ENCODE assay signal across 18 cellular contexts in genomic region chr1:48048064-48048463, GRCh38. TPM values are rescaled to one million over a fixed set of nuclear protein-coding genes. Genes with fewer than 3 reads are reported as not detected.
DNase-seq lines count a peak whose midpoint lies in the region; TF ChIP-seq lines count a peak whose summit lies in the region.
"Had no signal": no experiment of that assay in that cellular context is flagged by ENCODE, and none has a peak within 500 bp of the region (broad histone marks: within the 10 kb centered on the region; RNA-seq: fewer than 3 reads in every experiment).

No MANE protein-coding gene starts in this region.

- no peaks in the 10 kb centered on the region for H3K27me3 ChIP-seq in Caco-2 (replicated peaks; ENCODE audit: control insufficient read depth, insufficient read depth, low read length)
- H3K27me3 ChIP-seq: cardiac muscle cell, transverse colon had no signal

- no peak overlapping the region for H3K27ac Mint-ChIP-seq in Caco-2 (ENCODE audit: unreplicated experiment)
- H3K27ac Mint-ChIP-seq: activated CD4-positive, alpha-beta T cell treated with anti-CD3 and anti-CD28 coated beads, Interleukin-2, amount 10 ng/mL, durations not matched to agents 24 days and 14 days; activated T-helper 2 cell treated with anti-CD3 and anti-CD28 coated beads, Interferon-gamma antibody, Interleukin-2, Interleukin-4, amounts not matched to agents 10 μg/mL and 5 μg/mL and 100 μg/mL, durations not matched to agents 14 hours and 24 hours and 36 hours had no signal

- H3K9me3 Mint-ChIP-seq in Caco-2 (ENCODE audit: unreplicated experiment): peaks cover 8% of the 10 kb centered on the region
- H3K9me3 Mint-ChIP-seq: activated CD4-positive, alpha-beta T cell treated with anti-CD3 and anti-CD28 coated beads, Interleukin-2, amount 10 ng/mL, durations not matched to agents 24 days and 14 days; activated T-helper 2 cell treated with anti-CD3 and anti-CD28 coated beads, Interferon-gamma antibody, Interleukin-2, Interleukin-4, amounts not matched to agents 10 μg/mL and 5 μg/mL and 100 μg/mL, durations not matched to agents 14 hours and 24 hours and 36 hours had no signal

- H3K27ac ChIP-seq in coronary artery: peak overlapping the region; percentile 73 to 86
- H3K27ac ChIP-seq: cardiac muscle cell, transverse colon had no signal

- H3K36me3 Mint-ChIP-seq in Caco-2 (ENCODE audit: insufficient read depth, unreplicated experiment): no peaks in the 10 kb centered on the region

- CTCF ChIA-PET in Caco-2 (lab: Charles Lee): no interaction called here

- no peaks in the 10 kb centered on the region for H3K9me3 ChIP-seq in Caco-2
- H3K9me3 ChIP-seq: A549, transverse colon had no signal

- no TSS peak for BruUV-seq in Caco-2 (replicated peaks; lab: Mats Ljungman, UMichigan)

- H3K27me3 Mint-ChIP-seq in Caco-2 (ENCODE audit: insufficient read depth, unreplicated experiment): no peaks in the 10 kb centered on the region

- POLR2A ChIA-PET in Caco-2 (lab: Charles Lee): no interaction called here

- intact Hi-C loops in Caco-2 (cut with micrococcal nuclease; ENCODE audit: unreplicated experiment): no loop called here

- no peak overlapping the region for H3K4me3 Mint-ChIP-seq in Caco-2 (ENCODE audit: unreplicated experiment)
- H3K4me3 Mint-ChIP-seq: activated CD4-positive, alpha-beta T cell treated with anti-CD3 and anti-CD28 coated beads, Interleukin-2, amount 10 ng/mL, durations not matched to agents 24 days and 14 days had no signal

- DNase-seq in A172 (ENCODE audit: low spot score) (peak; percentile 53), NCI-H226 (peak; percentile 89), coronary artery (ENCODE audit: low spot score) (no peak), iris pigment epithelial cell (ENCODE audit: low read depth) (peak; percentile 34), AML-193 (lab: John Stamatoyannopoulos, UW) (no peak), Caco-2 (no peak), germinal center (ENCODE audit: low spot score) (no peak)
- no peak for DNase-seq in activated CD4-positive, alpha-beta T cell treated with anti-CD3 and anti-CD28 coated beads for 1 hour
- DNase-seq: activated CD4-positive, alpha-beta T cell treated with anti-CD3 and anti-CD28 coated beads, Interleukin-2, amount 10 ng/mL, durations not matched to agents 24 days and 14 days; midbrain; MV-4-11; NCI-H446; T-helper 2 cell; transverse colon had no signal

- H3K4me1 ChIP-seq in Caco-2: peaks cover 36% of the 10 kb centered on the region
- H3K4me1 ChIP-seq: A549 had no signal

- H3K36me3 ChIP-seq in Caco-2 (ENCODE audit: control insufficient read depth, insufficient read depth, low read length): no peaks in the 10 kb centered on the region
- H3K36me3 ChIP-seq: cardiac muscle cell, transverse colon had no signal

- peaks cover 23% of the 10 kb centered on the region for H3K4me1 Mint-ChIP-seq in Caco-2 (ENCODE audit: low read depth, unreplicated experiment)
- H3K4me1 Mint-ChIP-seq: activated CD4-positive, alpha-beta T cell treated with anti-CD3 and anti-CD28 coated beads, Interleukin-2, amount 10 ng/mL, durations not matched to agents 24 days and 14 days had no signal

- H3K4me3 ChIP-seq in coronary artery (no peak overlapping the region), Caco-2 (ENCODE audit: low read depth, low read length) (no peak overlapping the region)
- H3K4me3 ChIP-seq: A549, cardiac muscle cell, transverse colon had no signal

- TF ChIP-seq CTCF in coronary artery (IDR thresholded peaks at IDR 0.05) (no peak), Caco-2 (IDR thresholded peaks at IDR 0.05; ENCODE audit: insufficient read depth in 1 of 2, low read depth in 1 of 2, low read length in 1 of 2, severe bottlenecking in 1 of 2, unreplicated experiment in 1 of 2) (no peak)

RNA-seq across cellular contexts. Expression of gene TRABD2B, which starts 50.9 kb away (rescaled TPM):
- total RNA-seq in A172 (2014; rRNA removed; shearing (Covaris generic)): 0.26 and 2.0 TPM in 2 replicates
- 0.36 and 0.39 TPM in 2 replicates for total RNA-seq in Caco-2 (2022)
- total RNA-seq: activated CD4-positive, alpha-beta T cell treated with anti-CD3 and anti-CD28 coated beads, Interleukin-2, amount 10 ng/mL, durations not matched to agents 24 days and 14 days; activated T-helper 2 cell treated with anti-CD3 and anti-CD28 coated beads, Interferon-gamma antibody, Interleukin-2, Interleukin-4, amounts not matched to agents 10 μg/mL and 5 μg/mL and 100 μg/mL, durations not matched to agents 14 hours and 24 hours and 36 hours; endothelial cell of umbilical vein had no signal

Comparison
In these comparisons a context has a peak if more than half of its experiments do, and no peak if none do; other contexts are left out.
1. DNase-seq: peak in A172 (single experiment), NCI-H226 (single experiment) and iris pigment epithelial cell (single experiment); none in coronary artery (single experiment), AML-193 (0 of 2), Caco-2 (0 of 2), activated CD4-positive, alpha-beta T cell treated with anti-CD3 and anti-CD28 coated beads for 1 hour (single experiment) and germinal center (single experiment).